ENCODE assay signal across 2 cellular contexts in the genomic region with DNA sequence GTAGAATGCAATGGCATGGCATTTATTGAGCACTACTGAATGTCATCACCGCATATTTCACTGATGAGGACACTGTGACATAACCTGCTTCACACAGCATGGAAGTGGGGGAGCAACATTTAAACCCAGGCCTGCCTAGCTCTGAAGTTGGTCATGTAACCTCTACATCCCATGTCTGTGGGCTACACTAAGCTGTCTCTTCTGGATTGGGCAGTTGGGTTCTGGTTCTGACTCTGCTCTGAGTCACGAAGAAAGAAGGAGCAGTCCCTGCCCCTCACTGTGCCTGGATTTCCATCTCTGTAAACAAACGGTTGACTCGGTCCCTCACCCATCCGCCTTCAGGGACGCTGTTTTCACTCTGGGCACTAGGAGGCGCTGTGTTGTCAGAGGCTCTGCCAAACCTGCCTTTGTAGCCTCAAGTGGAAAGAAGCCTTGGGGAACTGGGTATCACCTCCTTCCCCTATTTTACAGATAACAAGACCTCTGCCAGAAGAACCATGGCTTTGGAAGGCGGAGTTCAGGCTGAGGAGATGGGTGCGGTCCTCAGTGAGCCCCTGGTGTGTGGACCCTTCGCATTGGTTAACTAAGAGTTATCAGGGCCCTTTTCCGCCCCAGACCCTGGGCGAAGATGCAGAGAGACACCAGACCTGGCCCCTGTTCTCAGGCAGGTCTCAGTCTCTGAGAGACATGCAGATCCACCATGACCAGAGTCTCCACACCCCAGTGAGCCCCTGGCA.
A peak's percentile ranks its signal among the peaks of the same experiment; 100 is the strongest.
TF ChIP-seq lines count a peak whose summit lies in the region.

No MANE protein-coding gene starts in this region.

TF ChIP-seq in HCT116, 20 proteins besides CTCF, POLR2A, EP300 and RAD21:
- TF ChIP-seq YY1 (IDR thresholded peaks at IDR 0.05; ENCODE audit: extremely low read depth, insufficient replicate concordance, low read depth, low read length) = peak; percentile 55
- no peak for TF ChIP-seq FOSL1 (IDR thresholded peaks at IDR 0.05; ENCODE audit: low read depth)
- TF ChIP-seq, protein P1, sequence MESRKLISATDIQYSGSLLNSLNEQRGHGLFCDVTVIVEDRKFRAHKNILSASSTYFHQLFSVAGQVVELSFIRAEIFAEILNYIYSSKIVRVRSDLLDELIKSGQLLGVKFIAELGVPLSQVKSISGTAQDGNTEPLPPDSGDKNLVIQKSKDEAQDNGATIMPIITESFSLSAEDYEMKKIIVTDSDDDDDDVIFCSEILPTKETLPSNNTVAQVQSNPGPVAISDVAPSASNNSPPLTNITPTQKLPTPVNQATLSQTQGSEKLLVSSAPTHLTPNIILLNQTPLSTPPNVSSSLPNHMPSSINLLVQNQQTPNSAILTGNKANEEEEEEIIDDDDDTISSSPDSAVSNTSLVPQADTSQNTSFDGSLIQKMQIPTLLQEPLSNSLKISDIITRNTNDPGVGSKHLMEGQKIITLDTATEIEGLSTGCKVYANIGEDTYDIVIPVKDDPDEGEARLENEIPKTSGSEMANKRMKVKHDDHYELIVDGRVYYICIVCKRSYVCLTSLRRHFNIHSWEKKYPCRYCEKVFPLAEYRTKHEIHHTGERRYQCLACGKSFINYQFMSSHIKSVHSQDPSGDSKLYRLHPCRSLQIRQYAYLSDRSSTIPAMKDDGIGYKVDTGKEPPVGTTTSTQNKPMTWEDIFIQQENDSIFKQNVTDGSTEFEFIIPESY (IDR thresholded peaks at IDR 0.05; ENCODE audit: extremely low read depth, insufficient replicate concordance, low read length) = no peak
- no peak for TF ChIP-seq SP1 (IDR thresholded peaks at IDR 0.05; ENCODE audit: low read depth)
TF ChIP-seq in HCT116: peak in this region for 1.

TF ChIP-seq in endothelial cell of umbilical vein, 7 proteins besides CTCF, POLR2A, EP300 and RAD21:
- TF ChIP-seq FOS (IDR thresholded peaks at IDR 0.05; ENCODE audit: borderline replicate concordance, insufficient read depth, low read length) (no peak), JUN (IDR thresholded peaks at IDR 0.05; ENCODE audit: borderline replicate concordance, insufficient read depth, insufficient read length, low read depth) (no peak), MAX (IDR thresholded peaks at IDR 0.05; ENCODE audit: insufficient read depth, insufficient read length) (no peak), GATA2 (IDR thresholded peaks at IDR 0.05; ENCODE audit: insufficient read depth, insufficient read length, low read depth, low read length) (no peak), MYC (IDR thresholded peaks at IDR 0.05; ENCODE audit: low read depth, low read length) (no peak), POLR2AphosphoS5 (IDR thresholded peaks at IDR 0.05; ENCODE audit: insufficient read depth, low read depth, low read length) (no peak), EZH2 (IDR thresholded peaks at IDR 0.05; ENCODE audit: borderline replicate concordance, low read depth, low read length, severe bottlenecking) (no peak)
TF ChIP-seq in endothelial cell of umbilical vein: peak in this region for 0.
